ENCODE assay signal across 13 cellular contexts in the genomic region with DNA sequence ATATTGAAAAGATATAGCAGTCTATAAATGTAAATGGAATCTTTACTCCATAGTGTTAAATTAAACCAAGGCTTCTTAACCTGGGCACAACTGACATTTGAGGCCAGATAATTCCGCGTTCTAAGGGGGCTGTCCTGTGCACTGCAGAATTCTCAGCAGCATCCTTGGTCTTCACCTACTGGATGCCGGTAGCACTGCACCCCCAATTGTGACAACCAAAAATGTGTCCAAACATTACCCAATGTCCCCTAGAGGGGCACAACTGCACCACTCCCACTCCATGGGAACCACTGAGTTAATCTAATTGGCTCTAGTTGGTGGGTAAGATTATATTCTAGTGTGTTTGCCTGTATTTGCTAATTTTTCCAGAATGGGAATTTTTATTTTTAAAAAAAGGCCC. TPM values are rescaled to one million over a fixed set of nuclear protein-coding genes. Genes with fewer than 3 reads are reported as not detected.
DNase-seq lines count a peak whose midpoint lies in the region; ATAC-seq, FAIRE-seq and TF ChIP-seq lines count a peak whose summit lies in the region.
"Had no signal": no experiment of that assay in that cellular context is flagged by ENCODE, and none has a peak within 500 bp of the region (broad histone marks: within the 10 kb centered on the region; RNA-seq: fewer than 3 reads in every experiment).

No MANE protein-coding gene starts in this region.

- TF ChIP-seq POLR2A in GM12892 (IDR thresholded peaks at IDR 0.05; ENCODE audit: low read depth, low read length) = no peak

- H3K27me3 Mint-ChIP-seq in activated T-cell treated with anti-CD3 and anti-CD28 coated beads, Interleukin-2, amount 50 U/mL, for 4 hours (ENCODE audit: low read depth) = no peaks in the 10 kb centered on the region
- H3K27me3 Mint-ChIP-seq in osteocyte (ENCODE audit: unreplicated experiment) = no peaks in the 10 kb centered on the region

- DNase-seq in activated T-cell treated with anti-CD3 and anti-CD28 coated beads, Interleukin-2, amount 50 U/mL, for 4 hours = no peak
- no peak for DNase-seq in activated T-cell treated with anti-CD3 and anti-CD28 coated beads, Interleukin-2, amount 50 U/mL, for 1 hour
- DNase-seq in KBM-7 = peak; percentile 40
- DNase-seq in brain microvascular endothelial cell = no peak
- DNase-seq in osteocyte (ENCODE audit: extremely low spot score, unreplicated experiment) = no peak
- DNase-seq in coronary artery (ENCODE audit: low spot score) = no peak
- DNase-seq in GM12892 (ENCODE audit: insufficient read length) = no peak
- DNase-seq: activated T-cell treated with anti-CD3 and anti-CD28 coated beads for 4 hours; AML-193; colonic mucosa; stimulated activated naive CD4-positive, alpha-beta T cell treated with Interleukin-2 at 50 U/mL for 16 hours had no signal

- no peaks in the 10 kb centered on the region for H3K27me3 ChIP-seq in brain microvascular endothelial cell (replicated peaks)
- H3K27me3 ChIP-seq: colonic mucosa had no signal

- TF ChIP-seq CTCF in brain microvascular endothelial cell (IDR thresholded peaks at IDR 0.05; ENCODE audit: low read depth, low read length, missing control alignments) (peak; percentile 59), osteocyte (IDR thresholded peaks at IDR 0.05) (peak; percentile 31), coronary artery (IDR thresholded peaks at IDR 0.05) (no peak)

- H3K4me3 Mint-ChIP-seq in activated T-cell treated with anti-CD3 and anti-CD28 coated beads, Interleukin-2, amount 50 U/mL, for 4 hours = no peak overlapping the region
- H3K4me3 Mint-ChIP-seq in osteocyte (ENCODE audit: unreplicated experiment) = no peak overlapping the region

- in situ Hi-C loops in KBM-7 (cut with MboI; ENCODE audit: low pct_unique_long_range_greater_than_20kb, low sequenced_read_pairs) = no loop called here
- in situ Hi-C loops in brain microvascular endothelial cell (cut with HindIII; ENCODE audit: low pct_ligation_motif_present, low sequenced_read_pairs) = no loop called here

- H3K27ac ChIP-seq in brain microvascular endothelial cell (no peak overlapping the region), coronary artery (no peak overlapping the region)
- H3K27ac ChIP-seq: colonic mucosa had no signal

- ATAC-seq in activated T-cell treated with anti-CD3 and anti-CD28 coated beads, Interleukin-2, amount 50 U/mL, for 4 hours = peak; percentile 53 to 78
- ATAC-seq in HG03175 (IDR thresholded peaks at IDR 0.05; ENCODE audit: unreplicated experiment) = no peak

- H3K9me3 Mint-ChIP-seq in activated T-cell treated with anti-CD3 and anti-CD28 coated beads, Interleukin-2, amount 50 U/mL, for 4 hours = no peaks in the 10 kb centered on the region
- H3K9me3 Mint-ChIP-seq in osteocyte (ENCODE audit: unreplicated experiment) = no peaks in the 10 kb centered on the region

- no peak overlapping the region for H3K4me3 ChIP-seq in brain microvascular endothelial cell (ENCODE audit: low read depth, low read length)
- no peak overlapping the region for H3K4me3 ChIP-seq in coronary artery
- H3K4me3 ChIP-seq: colonic mucosa had no signal

- no peak for FAIRE-seq in GM12892 (lab: Jason Lieb, UNC)
- FAIRE-seq: GM18507 had no signal

- H3K4me1 Mint-ChIP-seq in activated T-cell treated with anti-CD3 and anti-CD28 coated beads, Interleukin-2, amount 50 U/mL, for 4 hours (ENCODE audit: low read depth) = peaks cover 2% of the 10 kb centered on the region
- H3K4me1 Mint-ChIP-seq in osteocyte (ENCODE audit: unreplicated experiment) = peaks cover 6% of the 10 kb centered on the region

- no peak overlapping the region for H3K27ac Mint-ChIP-seq in osteocyte (ENCODE audit: unreplicated experiment)

- H3K36me3 Mint-ChIP-seq in activated T-cell treated with anti-CD3 and anti-CD28 coated beads, Interleukin-2, amount 50 U/mL, for 4 hours (ENCODE audit: insufficient read depth) = no peaks in the 10 kb centered on the region
- peaks cover 31% of the 10 kb centered on the region for H3K36me3 Mint-ChIP-seq in osteocyte (ENCODE audit: unreplicated experiment)

- peaks cover 2% of the 10 kb centered on the region for H3K36me3 ChIP-seq in brain microvascular endothelial cell (replicated peaks)
- H3K36me3 ChIP-seq: colonic mucosa had no signal

RNA-seq across cellular contexts. Expression of a gene that starts 16.6 kb away (rescaled TPM):
- 10 to 100 TPM; 24.0 to 26.4 (median 24.9) TPM for total RNA-seq in activated T-cell treated with anti-CD3 and anti-CD28 coated beads, Interleukin-2, amount 50 U/mL, for 4 hours
- total RNA-seq in osteocyte = 79.7 and 92.6 TPM in 2 replicates
- 82.7 TPM for polyA plus RNA-seq in GM12892 (2012; ENCODE audit: missing spikeins)

RNA-seq across cellular contexts. Expression of a gene that starts 47.7 kb away (rescaled TPM):
- 10 to 100 TPM; 12.8 to 20.6 (median 14.8) TPM for total RNA-seq in activated T-cell treated with anti-CD3 and anti-CD28 coated beads, Interleukin-2, amount 50 U/mL, for 4 hours
- total RNA-seq in osteocyte = 14.0 and 16.3 TPM in 2 replicates
- 23.3 TPM for polyA plus RNA-seq in GM12892 (2012; ENCODE audit: missing spikeins)
